ENCODE assay signal across 21 cellular contexts in the genomic region with DNA sequence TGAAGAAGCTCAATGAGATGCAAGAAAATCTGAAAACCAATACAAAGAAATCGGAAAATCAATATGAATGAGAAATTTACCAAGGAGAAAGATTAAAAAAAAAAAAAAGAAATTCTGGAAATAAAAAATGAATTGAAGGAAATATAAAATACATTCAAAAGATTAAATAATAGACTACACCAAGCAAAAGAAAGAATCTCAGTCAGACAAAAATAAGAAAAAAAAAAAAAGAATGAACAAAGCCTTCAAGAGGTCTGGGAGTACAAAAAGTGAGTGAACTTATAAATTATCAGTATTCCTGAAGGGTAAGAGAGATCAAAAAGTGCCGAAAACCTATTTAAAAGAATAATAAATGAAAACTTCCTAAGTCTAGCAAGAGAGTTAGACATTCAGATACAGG. TPM values are rescaled to one million over a fixed set of nuclear protein-coding genes. Genes with fewer than 3 reads are reported as not detected.
DNase-seq lines count a peak whose midpoint lies in the region; ATAC-seq, FAIRE-seq and TF ChIP-seq lines count a peak whose summit lies in the region.
"Had no signal": no experiment of that assay in that cellular context is flagged by ENCODE, and none has a peak within 500 bp of the region (broad histone marks: within the 10 kb centered on the region; RNA-seq: fewer than 3 reads in every experiment).

No MANE protein-coding gene starts in this region.

- no peak for DNase-seq in K562 (ENCODE audit: extremely low read depth in 1 of 4, low spot score in 3 of 4)
- no peak for DNase-seq in frontal cortex (ENCODE audit: low spot score in 2 of 2)
- no peak for DNase-seq in RWPE1 (ENCODE audit: low spot score)
- DNase-seq in NCI-H774 (lab: John Stamatoyannopoulos, UW): no peak
- DNase-seq: ACHN; BE2C; C1 segment of cervical spinal cord; CD4-positive, alpha-beta memory T cell; CD4-positive, CD25-positive, alpha-beta regulatory T cell; CD8-positive, alpha-beta memory T cell; COR-L47; DMS79 treated with DMSO at 0.1 percent for 48 hours; GF-D8 had no signal

- H2AFZ ChIP-seq in K562 (ENCODE audit: low read depth, low read length): no peak overlapping the region

- no peaks in the 10 kb centered on the region for H4K20me1 ChIP-seq in K562 (replicated peaks; ENCODE audit: control insufficient read depth, insufficient read depth, low read length)
- H4K20me1 ChIP-seq: BLaER1 had no signal

- in situ Hi-C loops in K562 (cut with MboI): no loop called here

- no peak overlapping the region for H3K4me2 ChIP-seq in K562 (ENCODE audit: insufficient read depth, low read length)
- H3K4me2 ChIP-seq: BLaER1 had no signal

- no peak overlapping the region for H3K9ac ChIP-seq in K562 (ENCODE audit: insufficient read depth in 1 of 2, low read depth in 2 of 2, low read length in 2 of 2)
- H3K9ac ChIP-seq: BLaER1 had no signal

- H3K36me3 ChIP-seq in HEK293 (ENCODE audit: control insufficient read depth in 2 of 2, insufficient read depth in 1 of 2, low read length in 2 of 2): peaks cover 61 to 78% of the 10 kb centered on the region in 2 experiments
- H3K36me3 ChIP-seq in K562 (ENCODE audit: control insufficient read depth, insufficient read depth, low read length): no peaks in the 10 kb centered on the region

- H3K79me2 ChIP-seq in K562 (ENCODE audit: control insufficient read depth, insufficient read depth, low read length): no peaks in the 10 kb centered on the region

- FAIRE-seq in A204.1 (lab: Jason Lieb, UNC) (peak; percentile 25), K562 (lab: Jason Lieb, UNC) (no peak), frontal cortex (lab: Jason Lieb, UNC) (peak; percentile 69)
- FAIRE-seq: D721Med, GM19239 had no signal

- no peak for TF ChIP-seq POLR2A in K562 (conservative IDR thresholded peaks at IDR 0.05)

- 6% methylated on average over 2 of the region's 2 CpGs for WGBS in K562 (ENCODE audit: insufficient coverage, low coverage, missing lambda C conversion rate)

- TF ChIP-seq CTCF in HEK293 (tag by site-specific recombination; IDR thresholded peaks at IDR 0.05): no peak
- TF ChIP-seq CTCF in K562 (IDR thresholded peaks at IDR 0.05 in 2 of 3, conservative IDR thresholded peaks at IDR 0.05 in 1 of 3; ENCODE audit: insufficient read depth in 2 of 3, low read depth in 1 of 3, low read length in 3 of 3): no peak
- TF ChIP-seq CTCF in RWPE1 (conservative IDR thresholded peaks at IDR 0.05; ENCODE audit: low read depth): no peak

- no TSS peak for BruUV-seq in K562 (replicated peaks; lab: Mats Ljungman, UMichigan)

- CTCF ChIA-PET in HEK293 (lab: Yijun Ruan, JAX): no interaction called here
- CTCF ChIA-PET in K562 (lab: Yijun Ruan, JAX; ENCODE audit: low intra/inter-chr PET ratio): no interaction called here
- CTCF ChIA-PET in RWPE1 (lab: Yijun Ruan, JAX): no interaction called here

- intact Hi-C loops in K562 (cut with micrococcal nuclease): no loop called here

- TF ChIP-seq EP300 in K562 (IDR thresholded peaks at IDR 0.05; ENCODE audit: low read length): no peak

- ATAC-seq in K562 (no peak), HG03135 (IDR thresholded peaks at IDR 0.05; ENCODE audit: unreplicated experiment) (no peak), HG02571 (IDR thresholded peaks at IDR 0.05; ENCODE audit: unreplicated experiment) (no peak)

- H3K27me3 ChIP-seq in K562 (ENCODE audit: control insufficient read depth in 2 of 2, insufficient read depth in 2 of 2, low read length in 2 of 2): no peaks in the 10 kb centered on the region; a peak in 1 of 5 replicates
- H3K27me3 ChIP-seq: BE2C, BLaER1 had no signal

- H3K4me3 ChIP-seq in HEK293 (ENCODE audit: low read depth, low read length) (no peak overlapping the region), K562 (no peak overlapping the region)
- H3K4me3 ChIP-seq: BLaER1 had no signal

- no peaks in the 10 kb centered on the region for H3K4me1 ChIP-seq in HEK293 (ENCODE audit: control insufficient read depth, insufficient read depth, low read length)
- H3K4me1 ChIP-seq in K562 (replicated peaks in 1 of 2; ENCODE audit: control insufficient read depth in 2 of 2, insufficient read depth in 2 of 2, low read length in 2 of 2): no peaks in the 10 kb centered on the region
- H3K4me1 ChIP-seq: BE2C, BLaER1 had no signal

- no peak overlapping the region for H3K27ac ChIP-seq in HEK293 (ENCODE audit: extremely low read depth, low read depth, low read length)
- H3K27ac ChIP-seq in K562 (ENCODE audit: extremely low read depth, low read depth, low read length): no peak overlapping the region
- no peak overlapping the region for H3K27ac ChIP-seq in RWPE1
- H3K27ac ChIP-seq: 22Rv1, BLaER1 had no signal

- POLR2A ChIA-PET in HEK293 (lab: Yijun Ruan, JAX): interaction anchor here (1.9 kb wide), 1 partner anchor 14 kb away, joined by 9 read pairs; a partner anchor contains a TSS
- POLR2A ChIA-PET in K562 (lab: Yijun Ruan, JAX): no interaction called here
- POLR2A ChIA-PET in RWPE1 (lab: Yijun Ruan, JAX; ENCODE audit: low non-redundant PET): no interaction called here

- TF ChIP-seq RAD21 in K562 (CRISPR knock-in tag; conservative IDR thresholded peaks at IDR 0.05 in 1 of 2, IDR thresholded peaks at IDR 0.05 in 1 of 2): no peak

- no peaks in the 10 kb centered on the region for H3K9me1 ChIP-seq in K562 (ENCODE audit: control insufficient read depth, insufficient read depth, low read length)

- H3K9me3 ChIP-seq in HEK293 (ENCODE audit: control insufficient read depth, insufficient read depth, low read depth, low read length) (no peaks in the 10 kb centered on the region), K562 (replicated peaks; ENCODE audit: control insufficient read depth, insufficient read depth, low read depth, low read length) (no peaks in the 10 kb centered on the region)
- H3K9me3 ChIP-seq: BE2C had no signal

TF ChIP-seq in HEK293, 187 proteins besides CTCF, POLR2A, EP300 and RAD21:
- no peak for TF ChIP-seq ZNF707 (tag by site-specific recombination; IDR thresholded peaks at IDR 0.05)
- TF ChIP-seq ZNF585B (tag by site-specific recombination; IDR thresholded peaks at IDR 0.05): peak; percentile 60
TF ChIP-seq in HEK293: peak in this region for 1.

TF ChIP-seq in K562, 482 proteins besides CTCF, POLR2A, EP300 and RAD21:
- TF ChIP-seq TRIM28 (IDR thresholded peaks at IDR 0.05) (peak; percentile 82; the same call in 1 of the 2 replicates), HLTF (IDR thresholded peaks at IDR 0.05) (peak; percentile 85; the same call in 1 of the 2 replicates), TRIM24 (IDR thresholded peaks at IDR 0.05) (0 out of 4 replicates have a peak, but pooled peaks of 1 of the 2 experiments have one; percentile 36), POLR2B (IDR thresholded peaks at IDR 0.05; ENCODE audit: low read depth, partially characterized antibody) (no peak), TEAD2 (tag; IDR thresholded peaks at IDR 0.05) (no peak), ZNF384 (IDR thresholded peaks at IDR 0.05; ENCODE audit: low read depth, low read length) (peak; percentile 41)
- TF ChIP-seq, protein P1, sequence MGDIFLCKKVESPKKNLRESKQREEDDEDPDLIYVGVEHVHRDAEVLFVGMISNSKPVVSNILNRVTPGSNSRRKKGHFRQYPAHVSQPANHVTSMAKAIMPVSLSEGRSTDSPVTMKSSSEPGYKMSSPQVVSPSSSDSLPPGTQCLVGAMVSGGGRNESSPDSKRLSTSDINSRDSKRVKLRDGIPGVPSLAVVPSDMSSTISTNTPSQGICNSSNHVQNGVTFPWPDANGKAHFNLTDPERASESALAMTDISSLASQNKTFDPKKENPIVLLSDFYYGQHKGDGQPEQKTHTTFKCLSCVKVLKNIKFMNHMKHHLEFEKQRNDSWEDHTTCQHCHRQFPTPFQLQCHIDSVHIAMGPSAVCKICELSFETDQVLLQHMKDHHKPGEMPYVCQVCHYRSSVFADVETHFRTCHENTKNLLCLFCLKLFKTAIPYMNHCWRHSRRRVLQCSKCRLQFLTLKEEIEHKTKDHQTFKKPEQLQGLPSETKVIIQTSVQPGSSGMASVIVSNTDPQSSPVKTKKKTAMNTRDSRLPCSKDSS (IDR thresholded peaks at IDR 0.05; ENCODE audit: low read depth, partially characterized antibody): peak; percentile 89

RNA-seq across cellular contexts. Expression of a gene that starts 14.9 kb away (rescaled TPM):
- total RNA-seq in K562 (2011; cell fraction: chromatin; rRNA removed; ENCODE audit: low replicate concordance): 0.05 and 0.55 TPM in 2 replicates
- total RNA-seq in K562 (2011; cell fraction: nucleolus; rRNA removed): 0.13 and 0.83 TPM in 2 replicates
- total RNA-seq in K562 (2011; cell fraction: nucleoplasm; rRNA removed): 0.37 and 1.5 TPM in 2 replicates
- total RNA-seq in K562 (2014; rRNA removed): under 0.01 and 0.08 TPM in 2 replicates
- total RNA-seq in K562 (2014; rRNA removed; fragmentation: Illumina TruSeq; extraction: Trizol): 0.11 TPM in 1 of 2 replicates, not detected in the other
- 0.18 TPM in 1 of 2 replicates, not detected in the other for total RNA-seq in K562 (2015; rRNA removed; fragmentation: Illumina TruSeq; extraction: Trizol)
- total RNA-seq in K562 (2021): 0.09 and 0.27 TPM in 2 replicates
- 0.04 and 0.08 TPM in 2 replicates for polyA plus RNA-seq in K562 (2011; rRNA removed)
- polyA plus RNA-seq in K562 (2011; cell fraction: cytosol; rRNA removed): under 0.01 TPM in 1 of 2 replicates, not detected in the other
- 0.10 TPM in 1 of 2 replicates, not detected in the other for polyA plus RNA-seq in K562 (2011; cell fraction: nucleus; rRNA removed)
- polyA plus RNA-seq in K562 (2012): 0.01 and 0.03 TPM in 2 replicates
- 0.08 TPM in 1 of 2 replicates, not detected in the other for polyA plus RNA-seq in K562 (2014; fragmentation: Illumina TruSeq; extraction: Trizol)
- polyA plus RNA-seq in K562 (2014; fragmentation: Nextera tagmentation; extraction: Ambion mirVana): under 1 TPM; under 0.01 to 0.01 TPM
- polyA plus RNA-seq in K562 (2014; rRNA removed): not detected in 2 replicates
- polyA minus RNA-seq in K562 (2011; rRNA and poly(A)+ RNA removed): 0.11 and 0.63 TPM in 2 replicates
- 1.7 and 8.5 TPM in 2 replicates for polyA minus RNA-seq in K562 (2011; cell fraction: cytosol; rRNA and poly(A)+ RNA removed)
- under 0.01 and 1.00 TPM in 2 replicates for polyA minus RNA-seq in K562 (2011; cell fraction: nucleus; rRNA and poly(A)+ RNA removed)
- total RNA-seq in frontal cortex: 81.1 TPM

Comparison
In these comparisons a context has a peak if more than half of its experiments do, and no peak if none do; other contexts are left out.
1. RNA of a gene that starts 14.9 kb away (total RNA-seq): 81.1 TPM in frontal cortex (single experiment); under 0.01 to 1.5 TPM in K562; every median in the first group is over 10 times any median in the second.